Comparison of ENCODE assay signal across 1 cellular context in genomic region chr15:56464893-56465520, GRCh38.
A peak's percentile ranks its signal among the peaks of the same experiment; 100 is the strongest.
TF ChIP-seq lines count a peak whose summit lies in the region.

TSS of gene MNS1 (minus strand) at chr15:56465137. CDS start at chr15:56464972, 165 bp downstream.

TF ChIP-seq in K562, 482 proteins besides CTCF, POLR2A, EP300 and RAD21 (continued from another document and continues in another):
- no peak for TF ChIP-seq ZNF407 (IDR thresholded peaks at IDR 0.05; ENCODE audit: low read depth)
- no peak for TF ChIP-seq COPS2 (conservative IDR thresholded peaks at IDR 0.05)
- TF ChIP-seq TGIF2 (CRISPR knock-in tag; IDR thresholded peaks at IDR 0.05), result no peak
- TF ChIP-seq RBBP5 (IDR thresholded peaks at IDR 0.05; ENCODE audit: borderline replicate concordance, insufficient read depth, low read length, poor library complexity, severe bottlenecking), result peak; percentile 61
- no peak for TF ChIP-seq MEF2D (tag; conservative IDR thresholded peaks at IDR 0.05; ENCODE audit: low read depth)
- peak; percentile 68 for TF ChIP-seq HCFC1 (IDR thresholded peaks at IDR 0.05; ENCODE audit: low read depth, low read length)
- TF ChIP-seq ZNF12 (CRISPR knock-in tag; IDR thresholded peaks at IDR 0.05), result no peak
- no peak for TF ChIP-seq ZNF239 (CRISPR knock-in tag; IDR thresholded peaks at IDR 0.05)
- no peak for TF ChIP-seq ZNF232 (CRISPR knock-in tag; IDR thresholded peaks at IDR 0.05)
- TF ChIP-seq ZNF253 (CRISPR knock-in tag; conservative IDR thresholded peaks at IDR 0.05), result no peak
- no peak for TF ChIP-seq PPARD (CRISPR knock-in tag; IDR thresholded peaks at IDR 0.05)
- TF ChIP-seq RFX5 (IDR thresholded peaks at IDR 0.05; ENCODE audit: low read depth, low read length), result no peak
- TF ChIP-seq MAFK (IDR thresholded peaks at IDR 0.05; ENCODE audit: low read length), result peak; percentile 1; the same call in 1 of the 2 replicates
- TF ChIP-seq CHD1 (IDR thresholded peaks at IDR 0.05; ENCODE audit: low read length), result no peak
- TF ChIP-seq HDAC8 (tag; IDR thresholded peaks at IDR 0.05), result no peak
- TF ChIP-seq NFE2L1 (tag; IDR thresholded peaks at IDR 0.05; ENCODE audit: borderline replicate concordance, low read depth), result no peak
- TF ChIP-seq ETS1 (conservative IDR thresholded peaks at IDR 0.05; ENCODE audit: control insufficient read depth, low read depth, low read length), result no peak; the same call in 1 of the 2 replicates
- TF ChIP-seq BRCA1 (IDR thresholded peaks at IDR 0.05), result no peak
- no peak for TF ChIP-seq BRCA1 (CRISPR knock-in tag; IDR thresholded peaks at IDR 0.05)
- no peak for TF ChIP-seq POLR2B (IDR thresholded peaks at IDR 0.05; ENCODE audit: low read depth, partially characterized antibody)
- no peak for TF ChIP-seq ZNF408 (CRISPR knock-in tag; IDR thresholded peaks at IDR 0.05; ENCODE audit: low read depth)
- no peak for TF ChIP-seq SRSF1 (IDR thresholded peaks at IDR 0.05; ENCODE audit: low read depth, low read length)
- TF ChIP-seq JUN (IDR thresholded peaks at IDR 0.05; ENCODE audit: borderline replicate concordance, low read depth, low read length), result no peak
- TF ChIP-seq JUN (CRISPR knock-in tag; IDR thresholded peaks at IDR 0.05; ENCODE audit: borderline replicate concordance), result no peak
- no peak for TF ChIP-seq POLR2AphosphoS5 (IDR thresholded peaks at IDR 0.05; ENCODE audit: control insufficient read depth, insufficient read depth, low read depth, low read length)
- no peak for TF ChIP-seq NBN (IDR thresholded peaks at IDR 0.05; ENCODE audit: low read depth)
- TF ChIP-seq EZH2 (IDR thresholded peaks at IDR 0.05; ENCODE audit: borderline replicate concordance, low read depth, low read length), result no peak
- TF ChIP-seq STAT5B (CRISPR knock-in tag; IDR thresholded peaks at IDR 0.05), result no peak
- TF ChIP-seq ATF7 (IDR thresholded peaks at IDR 0.05), result no peak
- no peak for TF ChIP-seq ZBTB43 (CRISPR knock-in tag; IDR thresholded peaks at IDR 0.05)
- TF ChIP-seq ATF1 (CRISPR knock-in tag; IDR thresholded peaks at IDR 0.05), result no peak
- peak; percentile 65 for TF ChIP-seq ATF1 (tag; IDR thresholded peaks at IDR 0.05)
- TF ChIP-seq ZNF584 (CRISPR knock-in tag; IDR thresholded peaks at IDR 0.05; ENCODE audit: low read depth), result no peak
- no peak for TF ChIP-seq MYNN (IDR thresholded peaks at IDR 0.05)
- no peak for TF ChIP-seq MYNN (CRISPR knock-in tag; IDR thresholded peaks at IDR 0.05)
- peak; percentile 59; the same call in 1 of the 2 replicates for TF ChIP-seq ZBTB33 (CRISPR knock-in tag; IDR thresholded peaks at IDR 0.05)
- TF ChIP-seq GMEB1 (CRISPR knock-in tag; IDR thresholded peaks at IDR 0.05), result peak; percentile 73
- no peak for TF ChIP-seq ZNF24 (IDR thresholded peaks at IDR 0.05)
- TF ChIP-seq HMG20A (CRISPR knock-in tag; conservative IDR thresholded peaks at IDR 0.05), result no peak
- TF ChIP-seq BMI1 (IDR thresholded peaks at IDR 0.05; ENCODE audit: low read length), result peak; percentile 76
- no peak for TF ChIP-seq ZSCAN32 (CRISPR knock-in tag; IDR thresholded peaks at IDR 0.05)
- TF ChIP-seq GTF2B (IDR thresholded peaks at IDR 0.05; ENCODE audit: extremely low read depth, insufficient read length), result no peak
- peak; percentile 61; the same call in 1 of the 2 replicates for TF ChIP-seq SIN3B (IDR thresholded peaks at IDR 0.05; ENCODE audit: low read depth)
- no peak for TF ChIP-seq GABPA (tag; conservative IDR thresholded peaks at IDR 0.05; ENCODE audit: low read depth)
- TF ChIP-seq ARHGAP35 (IDR thresholded peaks at IDR 0.05; ENCODE audit: partially characterized antibody), result no peak
- peak; percentile 68 for TF ChIP-seq C11orf30 (IDR thresholded peaks at IDR 0.05; ENCODE audit: low read depth)
- no peak for TF ChIP-seq ZNF324 (CRISPR knock-in tag; IDR thresholded peaks at IDR 0.05)
- TF ChIP-seq BRD4 (IDR thresholded peaks at IDR 0.05), result no peak
- no peak for TF ChIP-seq CLOCK (CRISPR knock-in tag; IDR thresholded peaks at IDR 0.05; ENCODE audit: borderline replicate concordance)
